Comparison of ENCODE assay signal across 1 cellular context in the genomic region with DNA sequence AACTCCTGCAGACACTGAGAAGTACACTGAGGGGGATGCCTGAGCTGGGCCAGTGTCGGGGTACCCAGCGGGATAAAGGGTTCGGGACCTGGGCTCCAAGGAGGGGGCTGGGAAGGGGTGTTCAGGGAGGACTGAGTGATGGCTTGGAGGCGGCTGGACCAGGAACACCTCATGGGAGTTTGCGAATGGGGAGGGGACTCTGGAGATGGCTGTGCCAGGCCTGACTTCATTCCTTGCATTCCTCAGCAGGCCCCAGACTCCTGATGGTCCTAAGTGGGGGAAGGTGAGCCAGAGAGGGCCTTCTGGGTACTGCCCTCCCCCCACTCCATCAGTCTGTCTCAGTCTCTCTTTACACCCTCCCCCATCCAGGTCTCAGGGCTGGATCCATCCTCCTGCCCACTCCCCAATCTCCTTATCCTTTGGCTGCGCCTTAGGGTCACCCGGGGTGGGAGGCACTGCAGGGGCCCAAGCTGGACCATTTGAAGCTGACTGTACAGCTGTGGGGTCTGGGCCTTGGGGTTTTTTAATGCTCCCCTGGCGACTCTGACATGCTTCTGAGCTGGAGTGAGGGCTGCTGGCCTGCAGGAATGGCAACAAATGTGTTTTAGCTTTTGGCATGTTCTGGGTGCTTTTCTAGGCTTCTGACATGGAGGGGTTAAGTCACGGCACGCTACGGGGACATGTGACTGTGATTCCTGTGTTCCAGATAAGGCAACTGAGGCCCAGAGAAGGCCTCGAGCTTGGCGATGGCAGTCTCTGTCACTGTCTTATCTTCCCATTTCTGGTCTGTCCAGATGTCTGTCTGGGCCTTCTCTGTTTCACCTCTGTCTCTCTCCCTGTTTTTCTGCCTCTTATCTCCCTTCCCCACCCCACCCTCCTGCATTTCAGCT.
TF ChIP-seq lines count a peak whose summit lies in the region.

No MANE protein-coding gene starts in this region.

TF ChIP-seq in HEK293, 187 proteins besides CTCF, POLR2A, EP300 and RAD21 (continued from another document and continues in another):
- TF ChIP-seq, protein P1, sequence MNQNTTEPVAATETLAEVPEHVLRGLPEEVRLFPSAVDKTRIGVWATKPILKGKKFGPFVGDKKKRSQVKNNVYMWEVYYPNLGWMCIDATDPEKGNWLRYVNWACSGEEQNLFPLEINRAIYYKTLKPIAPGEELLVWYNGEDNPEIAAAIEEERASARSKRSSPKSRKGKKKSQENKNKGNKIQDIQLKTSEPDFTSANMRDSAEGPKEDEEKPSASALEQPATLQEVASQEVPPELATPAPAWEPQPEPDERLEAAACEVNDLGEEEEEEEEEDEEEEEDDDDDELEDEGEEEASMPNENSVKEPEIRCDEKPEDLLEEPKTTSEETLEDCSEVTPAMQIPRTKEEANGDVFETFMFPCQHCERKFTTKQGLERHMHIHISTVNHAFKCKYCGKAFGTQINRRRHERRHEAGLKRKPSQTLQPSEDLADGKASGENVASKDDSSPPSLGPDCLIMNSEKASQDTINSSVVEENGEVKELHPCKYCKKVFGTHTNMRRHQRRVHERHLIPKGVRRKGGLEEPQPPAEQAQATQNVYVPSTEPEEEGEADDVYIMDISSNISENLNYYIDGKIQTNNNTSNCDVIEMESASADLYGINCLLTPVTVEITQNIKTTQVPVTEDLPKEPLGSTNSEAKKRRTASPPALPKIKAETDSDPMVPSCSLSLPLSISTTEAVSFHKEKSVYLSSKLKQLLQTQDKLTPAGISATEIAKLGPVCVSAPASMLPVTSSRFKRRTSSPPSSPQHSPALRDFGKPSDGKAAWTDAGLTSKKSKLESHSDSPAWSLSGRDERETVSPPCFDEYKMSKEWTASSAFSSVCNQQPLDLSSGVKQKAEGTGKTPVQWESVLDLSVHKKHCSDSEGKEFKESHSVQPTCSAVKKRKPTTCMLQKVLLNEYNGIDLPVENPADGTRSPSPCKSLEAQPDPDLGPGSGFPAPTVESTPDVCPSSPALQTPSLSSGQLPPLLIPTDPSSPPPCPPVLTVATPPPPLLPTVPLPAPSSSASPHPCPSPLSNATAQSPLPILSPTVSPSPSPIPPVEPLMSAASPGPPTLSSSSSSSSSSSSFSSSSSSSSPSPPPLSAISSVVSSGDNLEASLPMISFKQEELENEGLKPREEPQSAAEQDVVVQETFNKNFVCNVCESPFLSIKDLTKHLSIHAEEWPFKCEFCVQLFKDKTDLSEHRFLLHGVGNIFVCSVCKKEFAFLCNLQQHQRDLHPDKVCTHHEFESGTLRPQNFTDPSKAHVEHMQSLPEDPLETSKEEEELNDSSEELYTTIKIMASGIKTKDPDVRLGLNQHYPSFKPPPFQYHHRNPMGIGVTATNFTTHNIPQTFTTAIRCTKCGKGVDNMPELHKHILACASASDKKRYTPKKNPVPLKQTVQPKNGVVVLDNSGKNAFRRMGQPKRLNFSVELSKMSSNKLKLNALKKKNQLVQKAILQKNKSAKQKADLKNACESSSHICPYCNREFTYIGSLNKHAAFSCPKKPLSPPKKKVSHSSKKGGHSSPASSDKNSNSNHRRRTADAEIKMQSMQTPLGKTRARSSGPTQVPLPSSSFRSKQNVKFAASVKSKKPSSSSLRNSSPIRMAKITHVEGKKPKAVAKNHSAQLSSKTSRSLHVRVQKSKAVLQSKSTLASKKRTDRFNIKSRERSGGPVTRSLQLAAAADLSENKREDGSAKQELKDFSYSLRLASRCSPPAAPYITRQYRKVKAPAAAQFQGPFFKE (tag by site-specific recombination; IDR thresholded peaks at IDR 0.05; ENCODE audit: borderline replicate concordance) = no peak
- TF ChIP-seq ZNF776 (tag by site-specific recombination; IDR thresholded peaks at IDR 0.05; ENCODE audit: borderline replicate concordance) (no peak), ZNF274 (IDR thresholded peaks at IDR 0.05; ENCODE audit: low read length) (no peak), ZNF274 (tag by site-specific recombination; IDR thresholded peaks at IDR 0.05; ENCODE audit: borderline replicate concordance) (no peak), GLI4 (tag by site-specific recombination; IDR thresholded peaks at IDR 0.05) (no peak), ZNF670 (tag by site-specific recombination; IDR thresholded peaks at IDR 0.05; ENCODE audit: low read depth) (no peak), ZBTB21 (tag by site-specific recombination; IDR thresholded peaks at IDR 0.05) (no peak), ZNF23 (tag by site-specific recombination; IDR thresholded peaks at IDR 0.05; ENCODE audit: borderline replicate concordance) (no peak), ZNF768 (tag by site-specific recombination; IDR thresholded peaks at IDR 0.05) (no peak), GLIS2 (tag by site-specific recombination; IDR thresholded peaks at IDR 0.05) (0 out of 2 replicates have a peak, but pooled peaks have one; percentile 10), ZFHX2 (tag by site-specific recombination; conservative IDR thresholded peaks at IDR 0.05) (no peak), ZNF146 (tag by site-specific recombination; IDR thresholded peaks at IDR 0.05) (no peak), ZBTB48 (tag by site-specific recombination; IDR thresholded peaks at IDR 0.05) (0 out of 2 replicates have a peak, but pooled peaks have one; percentile 4), ZNF473 (tag by site-specific recombination; IDR thresholded peaks at IDR 0.05) (no peak), ZNF610 (tag by site-specific recombination; IDR thresholded peaks at IDR 0.05; ENCODE audit: borderline replicate concordance) (no peak), ZNF501 (tag by site-specific recombination; IDR thresholded peaks at IDR 0.05) (no peak), ZNF623 (tag by site-specific recombination; IDR thresholded peaks at IDR 0.05) (no peak), ZNF350 (tag by site-specific recombination; IDR thresholded peaks at IDR 0.05) (no peak), MEIS1 (CRISPR knock-in tag; IDR thresholded peaks at IDR 0.05; ENCODE audit: borderline replicate concordance) (no peak), ZNF621 (tag by site-specific recombination; IDR thresholded peaks at IDR 0.05) (no peak), ZIC2 (tag by site-specific recombination; IDR thresholded peaks at IDR 0.05) (peak; percentile 32; the same call in 1 of the 2 replicates), ZBTB17 (tag by site-specific recombination; IDR thresholded peaks at IDR 0.05) (peak; percentile 36; the same call in 1 of the 2 replicates), TCF7L2 (IDR thresholded peaks at IDR 0.05; ENCODE audit: borderline replicate concordance, low read depth, low read length) (no peak), ZNF792 (tag by site-specific recombination; IDR thresholded peaks at IDR 0.05) (no peak), ZNF404 (tag by site-specific recombination; IDR thresholded peaks at IDR 0.05) (no peak)
- TF ChIP-seq, protein P2, sequence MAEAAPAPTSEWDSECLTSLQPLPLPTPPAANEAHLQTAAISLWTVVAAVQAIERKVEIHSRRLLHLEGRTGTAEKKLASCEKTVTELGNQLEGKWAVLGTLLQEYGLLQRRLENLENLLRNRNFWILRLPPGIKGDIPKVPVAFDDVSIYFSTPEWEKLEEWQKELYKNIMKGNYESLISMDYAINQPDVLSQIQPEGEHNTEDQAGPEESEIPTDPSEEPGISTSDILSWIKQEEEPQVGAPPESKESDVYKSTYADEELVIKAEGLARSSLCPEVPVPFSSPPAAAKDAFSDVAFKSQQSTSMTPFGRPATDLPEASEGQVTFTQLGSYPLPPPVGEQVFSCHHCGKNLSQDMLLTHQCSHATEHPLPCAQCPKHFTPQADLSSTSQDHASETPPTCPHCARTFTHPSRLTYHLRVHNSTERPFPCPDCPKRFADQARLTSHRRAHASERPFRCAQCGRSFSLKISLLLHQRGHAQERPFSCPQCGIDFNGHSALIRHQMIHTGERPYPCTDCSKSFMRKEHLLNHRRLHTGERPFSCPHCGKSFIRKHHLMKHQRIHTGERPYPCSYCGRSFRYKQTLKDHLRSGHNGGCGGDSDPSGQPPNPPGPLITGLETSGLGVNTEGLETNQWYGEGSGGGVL (tag by site-specific recombination; IDR thresholded peaks at IDR 0.05) = peak; percentile 55
- TF ChIP-seq, protein P3, sequence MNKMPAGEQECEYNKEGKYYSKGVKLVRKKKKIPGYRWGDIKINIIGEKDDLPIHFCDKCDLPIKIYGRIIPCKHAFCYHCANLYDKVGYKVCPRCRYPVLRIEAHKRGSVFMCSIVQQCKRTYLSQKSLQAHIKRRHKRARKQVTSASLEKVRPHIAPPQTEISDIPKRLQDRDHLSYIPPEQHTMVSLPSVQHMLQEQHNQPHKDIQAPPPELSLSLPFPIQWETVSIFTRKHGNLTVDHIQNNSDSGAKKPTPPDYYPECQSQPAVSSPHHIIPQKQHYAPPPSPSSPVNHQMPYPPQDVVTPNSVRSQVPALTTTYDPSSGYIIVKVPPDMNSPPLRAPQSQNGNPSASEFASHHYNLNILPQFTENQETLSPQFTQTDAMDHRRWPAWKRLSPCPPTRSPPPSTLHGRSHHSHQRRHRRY (tag by site-specific recombination; IDR thresholded peaks at IDR 0.05) = no peak
- TF ChIP-seq, protein P4, sequence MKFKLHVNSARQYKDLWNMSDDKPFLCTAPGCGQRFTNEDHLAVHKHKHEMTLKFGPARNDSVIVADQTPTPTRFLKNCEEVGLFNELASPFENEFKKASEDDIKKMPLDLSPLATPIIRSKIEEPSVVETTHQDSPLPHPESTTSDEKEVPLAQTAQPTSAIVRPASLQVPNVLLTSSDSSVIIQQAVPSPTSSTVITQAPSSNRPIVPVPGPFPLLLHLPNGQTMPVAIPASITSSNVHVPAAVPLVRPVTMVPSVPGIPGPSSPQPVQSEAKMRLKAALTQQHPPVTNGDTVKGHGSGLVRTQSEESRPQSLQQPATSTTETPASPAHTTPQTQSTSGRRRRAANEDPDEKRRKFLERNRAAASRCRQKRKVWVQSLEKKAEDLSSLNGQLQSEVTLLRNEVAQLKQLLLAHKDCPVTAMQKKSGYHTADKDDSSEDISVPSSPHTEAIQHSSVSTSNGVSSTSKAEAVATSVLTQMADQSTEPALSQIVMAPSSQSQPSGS (tag by site-specific recombination; IDR thresholded peaks at IDR 0.05; ENCODE audit: low read depth) = no peak
- TF ChIP-seq, protein P5, sequence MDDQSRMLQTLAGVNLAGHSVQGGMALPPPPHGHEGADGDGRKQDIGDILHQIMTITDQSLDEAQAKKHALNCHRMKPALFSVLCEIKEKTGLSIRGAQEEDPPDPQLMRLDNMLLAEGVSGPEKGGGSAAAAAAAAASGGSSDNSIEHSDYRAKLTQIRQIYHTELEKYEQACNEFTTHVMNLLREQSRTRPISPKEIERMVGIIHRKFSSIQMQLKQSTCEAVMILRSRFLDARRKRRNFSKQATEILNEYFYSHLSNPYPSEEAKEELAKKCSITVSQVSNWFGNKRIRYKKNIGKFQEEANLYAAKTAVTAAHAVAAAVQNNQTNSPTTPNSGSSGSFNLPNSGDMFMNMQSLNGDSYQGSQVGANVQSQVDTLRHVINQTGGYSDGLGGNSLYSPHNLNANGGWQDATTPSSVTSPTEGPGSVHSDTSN (CRISPR knock-in tag; IDR thresholded peaks at IDR 0.05) = no peak
- TF ChIP-seq, protein P6, sequence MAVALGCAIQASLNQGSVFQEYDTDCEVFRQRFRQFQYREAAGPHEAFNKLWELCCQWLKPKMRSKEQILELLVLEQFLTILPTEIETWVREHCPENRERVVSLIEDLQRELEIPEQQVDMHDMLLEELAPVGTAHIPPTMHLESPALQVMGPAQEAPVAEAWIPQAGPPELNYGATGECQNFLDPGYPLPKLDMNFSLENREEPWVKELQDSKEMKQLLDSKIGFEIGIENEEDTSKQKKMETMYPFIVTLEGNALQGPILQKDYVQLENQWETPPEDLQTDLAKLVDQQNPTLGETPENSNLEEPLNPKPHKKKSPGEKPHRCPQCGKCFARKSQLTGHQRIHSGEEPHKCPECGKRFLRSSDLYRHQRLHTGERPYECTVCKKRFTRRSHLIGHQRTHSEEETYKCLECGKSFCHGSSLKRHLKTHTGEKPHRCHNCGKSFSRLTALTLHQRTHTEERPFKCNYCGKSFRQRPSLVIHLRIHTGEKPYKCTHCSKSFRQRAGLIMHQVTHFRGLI (tag by site-specific recombination; IDR thresholded peaks at IDR 0.05) = no peak
- TF ChIP-seq, protein P7, sequence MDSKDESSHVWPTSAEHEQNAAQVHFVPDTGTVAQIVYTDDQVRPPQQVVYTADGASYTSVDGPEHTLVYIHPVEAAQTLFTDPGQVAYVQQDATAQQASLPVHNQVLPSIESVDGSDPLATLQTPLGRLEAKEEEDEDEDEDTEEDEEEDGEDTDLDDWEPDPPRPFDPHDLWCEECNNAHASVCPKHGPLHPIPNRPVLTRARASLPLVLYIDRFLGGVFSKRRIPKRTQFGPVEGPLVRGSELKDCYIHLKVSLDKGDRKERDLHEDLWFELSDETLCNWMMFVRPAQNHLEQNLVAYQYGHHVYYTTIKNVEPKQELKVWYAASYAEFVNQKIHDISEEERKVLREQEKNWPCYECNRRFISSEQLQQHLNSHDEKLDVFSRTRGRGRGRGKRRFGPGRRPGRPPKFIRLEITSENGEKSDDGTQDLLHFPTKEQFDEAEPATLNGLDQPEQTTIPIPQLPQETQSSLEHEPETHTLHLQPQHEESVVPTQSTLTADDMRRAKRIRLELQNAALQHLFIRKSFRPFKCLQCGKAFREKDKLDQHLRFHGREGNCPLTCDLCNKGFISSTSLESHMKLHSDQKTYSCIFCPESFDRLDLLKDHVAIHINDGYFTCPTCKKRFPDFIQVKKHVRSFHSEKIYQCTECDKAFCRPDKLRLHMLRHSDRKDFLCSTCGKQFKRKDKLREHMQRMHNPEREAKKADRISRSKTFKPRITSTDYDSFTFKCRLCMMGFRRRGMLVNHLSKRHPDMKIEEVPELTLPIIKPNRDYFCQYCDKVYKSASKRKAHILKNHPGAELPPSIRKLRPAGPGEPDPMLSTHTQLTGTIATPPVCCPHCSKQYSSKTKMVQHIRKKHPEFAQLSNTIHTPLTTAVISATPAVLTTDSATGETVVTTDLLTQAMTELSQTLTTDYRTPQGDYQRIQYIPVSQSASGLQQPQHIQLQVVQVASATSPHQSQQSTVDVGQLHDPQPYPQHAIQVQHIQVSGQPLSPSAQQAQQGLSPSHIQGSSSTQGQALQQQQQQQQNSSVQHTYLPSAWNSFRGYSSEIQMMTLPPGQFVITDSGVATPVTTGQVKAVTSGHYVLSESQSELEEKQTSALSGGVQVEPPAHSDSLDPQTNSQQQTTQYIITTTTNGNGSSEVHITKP (tag by site-specific recombination; IDR thresholded peaks at IDR 0.05) = 0 out of 2 replicates have a peak, but pooled peaks have one; percentile 12
- TF ChIP-seq, protein P8, sequence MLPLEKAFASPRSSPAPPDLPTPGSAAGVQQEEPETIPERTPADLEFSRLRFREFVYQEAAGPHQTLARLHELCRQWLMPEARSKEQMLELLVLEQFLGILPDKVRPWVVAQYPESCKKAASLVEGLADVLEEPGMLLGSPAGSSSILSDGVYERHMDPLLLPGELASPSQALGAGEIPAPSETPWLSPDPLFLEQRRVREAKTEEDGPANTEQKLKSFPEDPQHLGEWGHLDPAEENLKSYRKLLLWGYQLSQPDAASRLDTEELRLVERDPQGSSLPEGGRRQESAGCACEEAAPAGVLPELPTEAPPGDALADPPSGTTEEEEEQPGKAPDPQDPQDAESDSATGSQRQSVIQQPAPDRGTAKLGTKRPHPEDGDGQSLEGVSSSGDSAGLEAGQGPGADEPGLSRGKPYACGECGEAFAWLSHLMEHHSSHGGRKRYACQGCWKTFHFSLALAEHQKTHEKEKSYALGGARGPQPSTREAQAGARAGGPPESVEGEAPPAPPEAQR (tag by site-specific recombination; IDR thresholded peaks at IDR 0.05) = no peak
